In genomic region chr6:119957195-119957594, GRCh38 we compare ENCODE assay signal across 1 cellular context.
TF ChIP-seq lines count a peak whose summit lies in the region.

No MANE protein-coding gene starts in this region.

TF ChIP-seq in GM23338, 12 proteins besides CTCF, POLR2A, EP300 and RAD21:
- TF ChIP-seq ZNF462 (CRISPR knock-in tag; IDR thresholded peaks at IDR 0.05) (peak; percentile 88), ETS1 (IDR thresholded peaks at IDR 0.05) (no peak)
